ENCODE assay signal across 17 cellular contexts in the genomic region with DNA sequence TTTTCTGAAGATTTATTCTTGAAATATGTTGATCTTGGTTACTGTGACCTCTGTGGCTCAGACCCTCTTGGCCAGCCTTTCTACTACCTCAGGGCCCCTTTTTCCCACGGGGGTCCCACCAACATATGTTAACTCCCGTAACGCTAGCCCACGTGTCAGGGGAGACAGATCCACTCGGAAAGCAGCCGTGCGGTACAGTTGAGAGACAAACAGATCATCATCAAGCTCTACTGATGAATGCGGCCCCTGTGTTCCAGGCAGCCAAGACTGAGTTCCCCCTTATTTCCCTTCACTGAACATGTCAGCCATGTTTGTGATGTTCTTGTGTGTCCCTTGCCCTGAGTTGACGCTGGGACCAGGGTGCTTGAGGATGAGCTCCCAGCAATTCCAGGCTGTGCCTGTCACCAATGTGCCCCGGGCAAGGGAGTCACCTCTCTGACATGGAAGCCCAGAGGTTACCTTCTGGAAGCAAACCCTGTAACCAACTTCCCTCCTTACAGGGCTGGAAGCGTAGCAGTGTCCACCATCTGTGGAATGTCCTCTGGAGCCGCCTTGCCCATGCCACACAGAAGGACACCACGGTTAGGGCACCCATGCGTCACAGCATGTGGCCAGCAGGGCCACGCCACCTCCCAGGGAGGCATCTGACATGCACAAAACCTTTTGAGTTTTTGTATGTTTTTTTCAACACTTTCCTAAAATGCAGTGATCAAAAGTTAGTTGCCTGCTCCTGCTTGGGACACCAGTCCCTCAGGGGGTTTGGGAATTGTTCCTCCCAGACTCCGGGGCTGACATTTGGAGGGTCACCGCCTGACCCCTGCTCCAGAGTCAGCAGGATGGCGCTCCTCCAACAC.
DNase-seq lines count a peak whose midpoint lies in the region; ATAC-seq and TF ChIP-seq lines count a peak whose summit lies in the region.
"Had no signal": no experiment of that assay in that cellular context is flagged by ENCODE, and none has a peak within 500 bp of the region (broad histone marks: within the 10 kb centered on the region; RNA-seq: fewer than 3 reads in every experiment).

No MANE protein-coding gene starts in this region.

- H3K36me3 ChIP-seq in BLaER1 (peaks cover 28% of the 10 kb centered on the region), OCI-LY1 (ENCODE audit: insufficient read depth, low read length) (peaks cover 100% of the 10 kb centered on the region), A673 (ENCODE audit: insufficient read depth, low read length, poor library complexity, severe bottlenecking) (no peaks in the 10 kb centered on the region)

- H3K27ac Mint-ChIP-seq in activated CD8-positive, alpha-beta T cell treated with anti-CD3 and anti-CD28 coated beads, Interleukin-2, amount 10 ng/mL, durations not matched to agents 7 days and 5 days = peak overlapping the region; percentile 49
- H3K27ac Mint-ChIP-seq in activated CD8-positive, alpha-beta T cell treated with anti-CD3 and anti-CD28 coated beads for 36 hours = no peak overlapping the region
- H3K27ac Mint-ChIP-seq: HFFc6 had no signal

- CTCF ChIA-PET in activated CD8-positive, alpha-beta T cell treated with anti-CD3 and anti-CD28 coated beads, Interleukin-2, amount 10 ng/mL, durations not matched to agents 7 days and 5 days (lab: Charles Lee) = no interaction called here
- CTCF ChIA-PET in activated CD8-positive, alpha-beta T cell treated with anti-CD3 and anti-CD28 coated beads for 36 hours (lab: Charles Lee) = no interaction called here
- CTCF ChIA-PET in A673 (lab: Charles Lee) = no interaction called here

- TF ChIP-seq CTCF in activated CD8-positive, alpha-beta T cell treated with anti-CD3 and anti-CD28 coated beads for 36 hours (IDR thresholded peaks at IDR 0.05) = no peak
- TF ChIP-seq CTCF in OCI-LY1 (IDR thresholded peaks at IDR 0.05; ENCODE audit: low read length) (no peak), A673 (conservative IDR thresholded peaks at IDR 0.05; ENCODE audit: low read depth, low read length) (no peak)

- no peak overlapping the region for H3K27ac ChIP-seq in BLaER1
- peak overlapping the region; percentile 87 for H3K27ac ChIP-seq in OCI-LY1 (ENCODE audit: low read depth, low read length, poor library complexity, severe bottlenecking)
- H3K27ac ChIP-seq in A673 (ENCODE audit: low read depth, low read length, poor library complexity, severe bottlenecking) = no peak overlapping the region
- H3K27ac ChIP-seq: KMS-11 had no signal

- no peaks in the 10 kb centered on the region for H3K9me2 ChIP-seq in OCI-LY1 (ENCODE audit: low read depth, low read length)

- no peak overlapping the region for H2AFZ ChIP-seq in OCI-LY1 (ENCODE audit: low read length)

- H3K27me3 ChIP-seq in BLaER1 (no peaks in the 10 kb centered on the region), OCI-LY1 (ENCODE audit: insufficient read depth, low read length) (no peaks in the 10 kb centered on the region), A673 (replicated peaks; ENCODE audit: insufficient read depth, low read depth, low read length, poor library complexity) (no peaks in the 10 kb centered on the region)

- peaks cover 91% of the 10 kb centered on the region for H4K20me1 ChIP-seq in BLaER1
- no peaks in the 10 kb centered on the region for H4K20me1 ChIP-seq in OCI-LY1 (ENCODE audit: insufficient read depth, low read length)

- H3K4me2 ChIP-seq in BLaER1 (peak overlapping the region; percentile 46; the same call in 1 of the 2 replicates), OCI-LY1 (ENCODE audit: low read length) (no peak overlapping the region)
- H3K4me2 ChIP-seq: KMS-11 had no signal

- ATAC-seq in activated CD8-positive, alpha-beta T cell treated with anti-CD3 and anti-CD28 coated beads, Interleukin-2, amount 10 ng/mL, durations not matched to agents 7 days and 5 days = no peak
- ATAC-seq in activated CD8-positive, alpha-beta T cell treated with anti-CD3 and anti-CD28 coated beads for 36 hours = no peak
- ATAC-seq in GM18520 (IDR thresholded peaks at IDR 0.05; ENCODE audit: unreplicated experiment) = no peak
- ATAC-seq: HepG2 had no signal

- no peaks in the 10 kb centered on the region for H3K9me3 Mint-ChIP-seq in activated CD8-positive, alpha-beta T cell treated with anti-CD3 and anti-CD28 coated beads, Interleukin-2, amount 10 ng/mL, durations not matched to agents 7 days and 5 days (ENCODE audit: insufficient read depth)
- H3K9me3 Mint-ChIP-seq in activated CD8-positive, alpha-beta T cell treated with anti-CD3 and anti-CD28 coated beads for 36 hours = no peaks in the 10 kb centered on the region
- H3K9me3 Mint-ChIP-seq: HFFc6 had no signal

- H3K27me3 Mint-ChIP-seq in activated CD8-positive, alpha-beta T cell treated with anti-CD3 and anti-CD28 coated beads, Interleukin-2, amount 10 ng/mL, durations not matched to agents 7 days and 5 days (ENCODE audit: low read depth) = no peaks in the 10 kb centered on the region
- H3K27me3 Mint-ChIP-seq in activated CD8-positive, alpha-beta T cell treated with anti-CD3 and anti-CD28 coated beads for 36 hours = no peaks in the 10 kb centered on the region

- H3K9me3 ChIP-seq in BLaER1 (peaks cover 5% of the 10 kb centered on the region; the same call in 1 of the 2 replicates), OCI-LY1 (ENCODE audit: low read length) (no peaks in the 10 kb centered on the region), A673 (ENCODE audit: low read depth, low read length, poor library complexity, severe bottlenecking) (no peaks in the 10 kb centered on the region)

- POLR2A ChIA-PET in activated CD8-positive, alpha-beta T cell treated with anti-CD3 and anti-CD28 coated beads, Interleukin-2, amount 10 ng/mL, durations not matched to agents 7 days and 5 days (lab: Charles Lee) = no interaction called here
- POLR2A ChIA-PET in activated CD8-positive, alpha-beta T cell treated with anti-CD3 and anti-CD28 coated beads for 36 hours (lab: Charles Lee) = no interaction called here
- POLR2A ChIA-PET in A673 (lab: Charles Lee; ENCODE audit: low non-redundant PET) = no interaction called here

- no peaks in the 10 kb centered on the region for H3F3A ChIP-seq in OCI-LY1 (ENCODE audit: insufficient read depth, low read length)

- H3K4me3 ChIP-seq in BLaER1 (no peak overlapping the region), OCI-LY1 (ENCODE audit: low read depth, low read length, poor library complexity, severe bottlenecking) (no peak overlapping the region), A673 (ENCODE audit: low read depth, low read length, poor library complexity, severe bottlenecking) (no peak overlapping the region)

- no peak overlapping the region for H3K4me3 Mint-ChIP-seq in activated CD8-positive, alpha-beta T cell treated with anti-CD3 and anti-CD28 coated beads, Interleukin-2, amount 10 ng/mL, durations not matched to agents 7 days and 5 days
- no peak overlapping the region for H3K4me3 Mint-ChIP-seq in activated CD8-positive, alpha-beta T cell treated with anti-CD3 and anti-CD28 coated beads for 36 hours
- H3K4me3 Mint-ChIP-seq: CD14-positive monocyte, HFFc6 had no signal

- intact Hi-C loops in activated CD8-positive, alpha-beta T cell treated with anti-CD3 and anti-CD28 coated beads for 36 hours (cut with micrococcal nuclease) = no loop called here
- intact Hi-C loops in A673 (cut with micrococcal nuclease; ENCODE audit: unreplicated experiment) = no loop called here

- no peaks in the 10 kb centered on the region for H3K79me2 ChIP-seq in OCI-LY1 (ENCODE audit: insufficient read depth, low read length)

- no TSS peak for BruUV-seq in A673 (replicated peaks; lab: Mats Ljungman, UMichigan)

- DNase-seq in activated CD8-positive, alpha-beta T cell treated with anti-CD3 and anti-CD28 coated beads, Interleukin-2, amount 10 ng/mL, durations not matched to agents 7 days and 5 days = no peak
- no peak for DNase-seq in activated CD8-positive, alpha-beta T cell treated with anti-CD3 and anti-CD28 coated beads for 36 hours
- DNase-seq in mesenteric fat pad (ENCODE audit: low spot score) (peak; percentile 84), A673 (ENCODE audit: low spot score) (no peak), SIG-M5 (lab: John Stamatoyannopoulos, UW) (no peak)
- DNase-seq: EL, HFFc6, NCI-H1436, NCI-H2029, NCI-H510A, NCI-H82 had no signal

- H3K36me3 Mint-ChIP-seq in activated CD8-positive, alpha-beta T cell treated with anti-CD3 and anti-CD28 coated beads, Interleukin-2, amount 10 ng/mL, durations not matched to agents 7 days and 5 days (ENCODE audit: low read depth) = peaks cover 40% of the 10 kb centered on the region
- H3K36me3 Mint-ChIP-seq in activated CD8-positive, alpha-beta T cell treated with anti-CD3 and anti-CD28 coated beads for 36 hours (ENCODE audit: low read depth) = peaks cover 26% of the 10 kb centered on the region

- H3K4me1 Mint-ChIP-seq in activated CD8-positive, alpha-beta T cell treated with anti-CD3 and anti-CD28 coated beads, Interleukin-2, amount 10 ng/mL, durations not matched to agents 7 days and 5 days (ENCODE audit: low read depth) = peaks cover 22% of the 10 kb centered on the region
- peaks cover 23% of the 10 kb centered on the region for H3K4me1 Mint-ChIP-seq in activated CD8-positive, alpha-beta T cell treated with anti-CD3 and anti-CD28 coated beads for 36 hours (ENCODE audit: low read depth)
- H3K4me1 Mint-ChIP-seq: CD14-positive monocyte had no signal

- no peak overlapping the region for H3K9ac ChIP-seq in BLaER1
- H3K9ac ChIP-seq in OCI-LY1 (ENCODE audit: low read length) = no peak overlapping the region
- H3K9ac ChIP-seq: KMS-11 had no signal

- peaks cover 18% of the 10 kb centered on the region for H3K4me1 ChIP-seq in BLaER1
- peaks cover 21% of the 10 kb centered on the region for H3K4me1 ChIP-seq in OCI-LY1 (ENCODE audit: insufficient read depth, low read length, severe bottlenecking)
- no peaks in the 10 kb centered on the region for H3K4me1 ChIP-seq in A673 (ENCODE audit: insufficient read depth, low read length, poor library complexity, severe bottlenecking)
